In genomic region chr9:130694205-130694604, GRCh38 we compare ENCODE assay signal across 8 cellular contexts. TPM values are rescaled to one million over a fixed set of nuclear protein-coding genes. Genes with fewer than 3 reads are reported as not detected.
DNase-seq lines count a peak whose midpoint lies in the region; ATAC-seq and TF ChIP-seq lines count a peak whose summit lies in the region.

No MANE protein-coding gene starts in this region.

- ATAC-seq in CD8-positive, alpha-beta T cell: no peak
- ATAC-seq in HG02885 (IDR thresholded peaks at IDR 0.05; ENCODE audit: poor library complexity, unreplicated experiment) (no peak), HG03354 (IDR thresholded peaks at IDR 0.05; ENCODE audit: poor library complexity, severe bottlenecking, unreplicated experiment) (no peak)

- no peak for DNase-seq in CD8-positive, alpha-beta T cell
- peak; percentile 34 for DNase-seq in NAMALWA (ENCODE audit: low spot score)
- DNase-seq in NCI-H2081 treated with DMSO at 0.1 percent for 48 hours (lab: John Stamatoyannopoulos, UW): no peak
- DNase-seq in midbrain (lab: John Stamatoyannopoulos, UW): no peak

- peak overlapping the region; percentile 88 for H3K4me3 ChIP-seq in CD8-positive, alpha-beta T cell (ENCODE audit: low read depth, low read length)
- peak overlapping the region; percentile 78 for H3K4me3 ChIP-seq in neural cell (ENCODE audit: low read length)

- no peaks in the 10 kb centered on the region for H4K20me1 ChIP-seq in neural cell (ENCODE audit: insufficient read depth)

- H3K9me2 ChIP-seq in neural cell (ENCODE audit: insufficient read depth, low read length): no peaks in the 10 kb centered on the region

- H3K27ac Mint-ChIP-seq in CD8-positive, alpha-beta T cell: peak overlapping the region; percentile 95
- H3K27ac Mint-ChIP-seq in dendritic cell treated with granulocyte-macrophage colony-stimulating factor and Interleukin-4, amounts not matched to agents 40 ng/mL and 50 ng/mL, for 4 days: peak overlapping the region; percentile 81

- H3K4me2 ChIP-seq in neural cell (ENCODE audit: low read length): peak overlapping the region; percentile 98

- no peak for TF ChIP-seq EP300 in neural cell (conservative IDR thresholded peaks at IDR 0.05; ENCODE audit: poor library complexity, severe bottlenecking)

- H3K27me3 Mint-ChIP-seq in CD8-positive, alpha-beta T cell (ENCODE audit: low read depth): no peaks in the 10 kb centered on the region
- peaks cover 14% of the 10 kb centered on the region for H3K27me3 Mint-ChIP-seq in dendritic cell treated with granulocyte-macrophage colony-stimulating factor and Interleukin-4, amounts not matched to agents 40 ng/mL and 50 ng/mL, for 4 days

- peak overlapping the region; percentile 73 for H3K9ac ChIP-seq in neural cell (ENCODE audit: low read length)

- CTCF ChIA-PET in CD8-positive, alpha-beta T cell (lab: Charles Lee): interaction anchor here (1.3 to 2.1 kb wide), 3 partner anchors 10 to 14 kb away, joined by 6 to 23 read pairs (median 18); no protein-coding TSS in a partner anchor

- H3K4me1 ChIP-seq in CD8-positive, alpha-beta T cell (ENCODE audit: insufficient read depth, low read length): peaks cover 25% of the 10 kb centered on the region

- H3K4me1 Mint-ChIP-seq in CD8-positive, alpha-beta T cell (ENCODE audit: low read depth): peaks cover 44% of the 10 kb centered on the region
- peaks cover 30% of the 10 kb centered on the region for H3K4me1 Mint-ChIP-seq in dendritic cell treated with granulocyte-macrophage colony-stimulating factor and Interleukin-4, amounts not matched to agents 40 ng/mL and 50 ng/mL, for 4 days (ENCODE audit: low read depth)

- TF ChIP-seq CTCF in CD8-positive, alpha-beta T cell (IDR thresholded peaks at IDR 0.05): no peak
- no peak for TF ChIP-seq CTCF in neural cell (IDR thresholded peaks at IDR 0.05; ENCODE audit: poor library complexity, severe bottlenecking)

- H3K36me3 ChIP-seq in CD8-positive, alpha-beta T cell (ENCODE audit: insufficient read depth, low read length): peaks cover 25% of the 10 kb centered on the region
- H3K36me3 ChIP-seq in neural cell (ENCODE audit: insufficient read depth, low read length): no peaks in the 10 kb centered on the region

- no peaks in the 10 kb centered on the region for H3K27me3 ChIP-seq in CD8-positive, alpha-beta T cell (ENCODE audit: insufficient read depth, low read length)
- H3K27me3 ChIP-seq in neural cell (ENCODE audit: insufficient read depth, low read depth, low read length): no peaks in the 10 kb centered on the region

- TF ChIP-seq RAD21 in neural cell (conservative IDR thresholded peaks at IDR 0.05): no peak

- H3K4me3 Mint-ChIP-seq in CD8-positive, alpha-beta T cell: peak overlapping the region; percentile 93
- H3K4me3 Mint-ChIP-seq in dendritic cell treated with granulocyte-macrophage colony-stimulating factor and Interleukin-4, amounts not matched to agents 40 ng/mL and 50 ng/mL, for 4 days: peak overlapping the region; percentile 93

- H2AFZ ChIP-seq in neural cell (ENCODE audit: low read depth, low read length): peak overlapping the region; percentile 77

- peaks cover 22% of the 10 kb centered on the region for H3K79me2 ChIP-seq in neural cell (replicated peaks; ENCODE audit: insufficient read depth, low read length)

- peak overlapping the region; percentile 78 for H3K27ac ChIP-seq in CD8-positive, alpha-beta T cell (ENCODE audit: low read depth, low read length)
- H3K27ac ChIP-seq in neural cell (ENCODE audit: low read length): peak overlapping the region; percentile 51

- peaks cover 48% of the 10 kb centered on the region for H3K36me3 Mint-ChIP-seq in CD8-positive, alpha-beta T cell
- peaks cover 51% of the 10 kb centered on the region for H3K36me3 Mint-ChIP-seq in dendritic cell treated with granulocyte-macrophage colony-stimulating factor and Interleukin-4, amounts not matched to agents 40 ng/mL and 50 ng/mL, for 4 days (ENCODE audit: low read depth)

- no peaks in the 10 kb centered on the region for H3K9me3 ChIP-seq in CD8-positive, alpha-beta T cell (ENCODE audit: low read length)
- no peaks in the 10 kb centered on the region for H3K9me3 ChIP-seq in neural cell (ENCODE audit: low read length)

- intact Hi-C loops in CD8-positive, alpha-beta T cell (cut with DNase I, micrococcal nuclease): loop anchor here (5.0 kb wide), 2 partner anchors 117 to 433 kb away; partner anchors contain the start of genes FUBP3 (in 1 of the 2) and NUP214 (in 1 of the 2)
- intact Hi-C loops in dendritic cell treated with granulocyte-macrophage colony-stimulating factor and Interleukin-4, amounts not matched to agents 40 ng/mL and 50 ng/mL, for 4 days (cut with micrococcal nuclease): no loop called here

- no peaks in the 10 kb centered on the region for H3K9me3 Mint-ChIP-seq in CD8-positive, alpha-beta T cell
- H3K9me3 Mint-ChIP-seq in dendritic cell treated with granulocyte-macrophage colony-stimulating factor and Interleukin-4, amounts not matched to agents 40 ng/mL and 50 ng/mL, for 4 days: no peaks in the 10 kb centered on the region

- H3F3A ChIP-seq in neural cell (ENCODE audit: insufficient read depth, low read length, poor library complexity, severe bottlenecking): no peaks in the 10 kb centered on the region

- POLR2A ChIA-PET in CD8-positive, alpha-beta T cell (lab: Charles Lee): interaction anchor here (0.7 to 1.7 kb wide), 6 partner anchors 12 to 352 kb away, joined by 3 to 12 read pairs (median 4); no protein-coding TSS in a partner anchor

TF ChIP-seq in neural cell, 6 proteins besides CTCF, POLR2A, EP300 and RAD21:
- TF ChIP-seq REST (IDR thresholded peaks at IDR 0.05; ENCODE audit: borderline replicate concordance): no peak

RNA-seq across cellular contexts. Expression of gene EXOSC2, which starts 0.6 kb away (rescaled TPM):
- 10 to 100 TPM; 59.1 to 59.9 TPM for total RNA-seq in CD8-positive, alpha-beta T cell
- polyA plus RNA-seq in neural cell: 36.3 and 43.6 TPM in 2 replicates
- 48.7 and 49.4 TPM in 2 replicates for polyA minus RNA-seq in neural cell

RNA-seq across cellular contexts. Expression of gene PRDM12, which starts 29.8 kb away (rescaled TPM):
- total RNA-seq in CD8-positive, alpha-beta T cell: not detected
- 0.17 TPM in 1 of 2 replicates, not detected in the other for polyA plus RNA-seq in neural cell
- 0.49 TPM in 1 of 2 replicates, not detected in the other for polyA minus RNA-seq in neural cell
